Comparison of ENCODE assay signal across 2 cellular contexts in the genomic region with DNA sequence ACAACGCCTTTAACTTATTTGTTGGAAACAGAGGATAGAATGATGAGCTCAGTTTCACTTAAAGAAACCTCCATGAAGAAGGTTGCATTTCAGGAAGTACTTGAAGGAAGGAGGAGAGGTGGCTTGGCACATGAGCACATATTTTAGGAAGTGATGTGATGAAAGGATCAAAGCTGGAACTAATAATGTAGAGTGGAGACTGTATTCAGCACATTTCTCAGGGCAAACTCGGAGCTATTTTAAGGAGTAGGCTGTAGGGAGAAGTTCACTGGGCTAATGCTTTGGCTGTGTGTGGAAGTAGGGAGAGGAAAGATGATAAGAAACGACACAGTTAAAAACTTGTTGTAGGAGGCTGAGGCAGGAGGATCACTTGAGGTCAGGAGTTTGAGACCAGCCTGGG.
TF ChIP-seq lines count a peak whose summit lies in the region.

No MANE protein-coding gene starts in this region.

TF ChIP-seq in SK-N-SH treated with all-trans-retinoic acid at 6 μM for 48 hours, 23 proteins besides CTCF, POLR2A, EP300 and RAD21 (continued from another document):
- TF ChIP-seq ZFP30 (CRISPR knock-in tag; IDR thresholded peaks at IDR 0.05) = no peak
- TF ChIP-seq TCF4 (CRISPR knock-in tag; IDR thresholded peaks at IDR 0.05; ENCODE audit: borderline replicate concordance) = no peak
- no peak for TF ChIP-seq CREB5 (CRISPR knock-in tag; IDR thresholded peaks at IDR 0.05; ENCODE audit: low read depth)
- TF ChIP-seq GLIS3 (CRISPR knock-in tag; IDR thresholded peaks at IDR 0.05) = no peak
- no peak for TF ChIP-seq POU6F1 (CRISPR knock-in tag; IDR thresholded peaks at IDR 0.05; ENCODE audit: borderline replicate concordance, low read depth)
- no peak for TF ChIP-seq ZNF8 (CRISPR knock-in tag; IDR thresholded peaks at IDR 0.05)
- no peak for TF ChIP-seq TOX (CRISPR knock-in tag; IDR thresholded peaks at IDR 0.05; ENCODE audit: borderline replicate concordance)
- no peak for TF ChIP-seq OSR1 (CRISPR knock-in tag; IDR thresholded peaks at IDR 0.05)
- no peak for TF ChIP-seq RARB (CRISPR knock-in tag; IDR thresholded peaks at IDR 0.05)
- no peak for TF ChIP-seq BACH2 (CRISPR knock-in tag; IDR thresholded peaks at IDR 0.05; ENCODE audit: borderline replicate concordance)
- TF ChIP-seq ESRRG (CRISPR knock-in tag; IDR thresholded peaks at IDR 0.05) = no peak
- TF ChIP-seq, protein P1, sequence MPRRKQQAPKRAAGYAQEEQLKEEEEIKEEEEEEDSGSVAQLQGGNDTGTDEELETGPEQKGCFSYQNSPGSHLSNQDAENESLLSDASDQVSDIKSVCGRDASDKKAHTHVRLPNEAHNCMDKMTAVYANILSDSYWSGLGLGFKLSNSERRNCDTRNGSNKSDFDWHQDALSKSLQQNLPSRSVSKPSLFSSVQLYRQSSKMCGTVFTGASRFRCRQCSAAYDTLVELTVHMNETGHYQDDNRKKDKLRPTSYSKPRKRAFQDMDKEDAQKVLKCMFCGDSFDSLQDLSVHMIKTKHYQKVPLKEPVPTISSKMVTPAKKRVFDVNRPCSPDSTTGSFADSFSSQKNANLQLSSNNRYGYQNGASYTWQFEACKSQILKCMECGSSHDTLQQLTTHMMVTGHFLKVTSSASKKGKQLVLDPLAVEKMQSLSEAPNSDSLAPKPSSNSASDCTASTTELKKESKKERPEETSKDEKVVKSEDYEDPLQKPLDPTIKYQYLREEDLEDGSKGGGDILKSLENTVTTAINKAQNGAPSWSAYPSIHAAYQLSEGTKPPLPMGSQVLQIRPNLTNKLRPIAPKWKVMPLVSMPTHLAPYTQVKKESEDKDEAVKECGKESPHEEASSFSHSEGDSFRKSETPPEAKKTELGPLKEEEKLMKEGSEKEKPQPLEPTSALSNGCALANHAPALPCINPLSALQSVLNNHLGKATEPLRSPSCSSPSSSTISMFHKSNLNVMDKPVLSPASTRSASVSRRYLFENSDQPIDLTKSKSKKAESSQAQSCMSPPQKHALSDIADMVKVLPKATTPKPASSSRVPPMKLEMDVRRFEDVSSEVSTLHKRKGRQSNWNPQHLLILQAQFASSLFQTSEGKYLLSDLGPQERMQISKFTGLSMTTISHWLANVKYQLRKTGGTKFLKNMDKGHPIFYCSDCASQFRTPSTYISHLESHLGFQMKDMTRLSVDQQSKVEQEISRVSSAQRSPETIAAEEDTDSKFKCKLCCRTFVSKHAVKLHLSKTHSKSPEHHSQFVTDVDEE (CRISPR knock-in tag; IDR thresholded peaks at IDR 0.05) = no peak
- TF ChIP-seq ARNTL (CRISPR knock-in tag; IDR thresholded peaks at IDR 0.05; ENCODE audit: borderline replicate concordance, low read depth) = no peak
TF ChIP-seq in SK-N-SH treated with all-trans-retinoic acid at 6 μM for 48 hours: peak in this region for 0.

TF ChIP-seq in SK-N-SH, 30 proteins besides CTCF, POLR2A, EP300 and RAD21 (continued from another document):
- TF ChIP-seq, protein P2, sequence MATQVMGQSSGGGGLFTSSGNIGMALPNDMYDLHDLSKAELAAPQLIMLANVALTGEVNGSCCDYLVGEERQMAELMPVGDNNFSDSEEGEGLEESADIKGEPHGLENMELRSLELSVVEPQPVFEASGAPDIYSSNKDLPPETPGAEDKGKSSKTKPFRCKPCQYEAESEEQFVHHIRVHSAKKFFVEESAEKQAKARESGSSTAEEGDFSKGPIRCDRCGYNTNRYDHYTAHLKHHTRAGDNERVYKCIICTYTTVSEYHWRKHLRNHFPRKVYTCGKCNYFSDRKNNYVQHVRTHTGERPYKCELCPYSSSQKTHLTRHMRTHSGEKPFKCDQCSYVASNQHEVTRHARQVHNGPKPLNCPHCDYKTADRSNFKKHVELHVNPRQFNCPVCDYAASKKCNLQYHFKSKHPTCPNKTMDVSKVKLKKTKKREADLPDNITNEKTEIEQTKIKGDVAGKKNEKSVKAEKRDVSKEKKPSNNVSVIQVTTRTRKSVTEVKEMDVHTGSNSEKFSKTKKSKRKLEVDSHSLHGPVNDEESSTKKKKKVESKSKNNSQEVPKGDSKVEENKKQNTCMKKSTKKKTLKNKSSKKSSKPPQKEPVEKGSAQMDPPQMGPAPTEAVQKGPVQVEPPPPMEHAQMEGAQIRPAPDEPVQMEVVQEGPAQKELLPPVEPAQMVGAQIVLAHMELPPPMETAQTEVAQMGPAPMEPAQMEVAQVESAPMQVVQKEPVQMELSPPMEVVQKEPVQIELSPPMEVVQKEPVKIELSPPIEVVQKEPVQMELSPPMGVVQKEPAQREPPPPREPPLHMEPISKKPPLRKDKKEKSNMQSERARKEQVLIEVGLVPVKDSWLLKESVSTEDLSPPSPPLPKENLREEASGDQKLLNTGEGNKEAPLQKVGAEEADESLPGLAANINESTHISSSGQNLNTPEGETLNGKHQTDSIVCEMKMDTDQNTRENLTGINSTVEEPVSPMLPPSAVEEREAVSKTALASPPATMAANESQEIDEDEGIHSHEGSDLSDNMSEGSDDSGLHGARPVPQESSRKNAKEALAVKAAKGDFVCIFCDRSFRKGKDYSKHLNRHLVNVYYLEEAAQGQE (IDR thresholded peaks at IDR 0.05; ENCODE audit: low read depth, low read length) = no peak
